16 cellular contexts compared by ENCODE assay signal in the genomic region with DNA sequence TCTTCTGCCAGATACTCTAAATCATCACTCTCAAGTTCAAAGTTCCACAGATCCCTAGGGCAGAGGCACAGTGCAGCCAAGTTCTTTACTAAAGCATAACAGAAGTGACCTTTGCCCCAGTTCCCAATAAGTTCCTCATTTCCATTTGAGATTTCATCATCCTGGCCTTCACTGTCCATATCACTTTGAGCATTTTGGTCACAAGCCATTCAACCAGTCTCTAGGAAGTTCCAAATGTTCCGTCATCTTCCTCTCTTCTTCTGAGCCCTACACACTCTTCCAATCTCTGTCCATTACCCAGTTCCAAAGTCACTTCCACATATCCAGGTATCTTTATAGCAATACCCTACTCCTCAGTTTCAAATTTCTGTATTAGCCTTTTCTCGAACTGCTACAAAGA.
DNase-seq lines count a peak whose midpoint lies in the region; ATAC-seq and TF ChIP-seq lines count a peak whose summit lies in the region.
"Had no signal": no experiment of that assay in that cellular context is flagged by ENCODE, and none has a peak within 500 bp of the region (broad histone marks: within the 10 kb centered on the region; RNA-seq: fewer than 3 reads in every experiment).

No MANE protein-coding gene starts in this region.

- H4K20me1 ChIP-seq in BLaER1 treated with 17β-estradiol and CSF1 and Interleukin-3, amounts not matched to agents 10 nM and 100 nM, result peaks cover 0 to 3% (median 0%) of the 10 kb centered on the region in 11 experiments; a peak in 2 of 22 replicates

- H3K4me1 ChIP-seq in BLaER1 treated with 17β-estradiol and CSF1 and Interleukin-3, amounts not matched to agents 10 nM and 100 nM, result peaks cover 63 to 75% (median 69%) of the 10 kb centered on the region in 10 experiments
- peaks cover 0 to 5% of the 10 kb centered on the region in 2 donors for H3K4me1 ChIP-seq in naive thymus-derived CD4-positive, alpha-beta T cell (ENCODE audit: control insufficient read depth in 2 of 2, insufficient read depth in 2 of 2, low read length in 2 of 2)

- H3K9me3 ChIP-seq in BLaER1 treated with 17β-estradiol and CSF1 and Interleukin-3, amounts not matched to agents 10 nM and 100 nM (replicated peaks in 1 of 11), result peaks cover 0 to 32% (median 22%) of the 10 kb centered on the region in 11 experiments; a peak in 18 of 22 replicates
- peaks cover 0 to 8% (median 0%) of the 10 kb centered on the region in 3 experiments for H3K9me3 ChIP-seq in naive thymus-derived CD4-positive, alpha-beta T cell (ENCODE audit: control insufficient read depth in 2 of 3, low read length in 3 of 3)
- H3K9me3 ChIP-seq in CD4-positive, alpha-beta T cell (ENCODE audit: control insufficient read depth, low read length), result no peaks in the 10 kb centered on the region
- H3K9me3 ChIP-seq: thoracic aorta had no signal

- DNase-seq in NOMO-1 treated with DMSO at 0.1 percent for 48 hours (lab: John Stamatoyannopoulos, UW; ENCODE audit: unreplicated experiment) (peak; percentile 70), fibroblast of mammary gland (ENCODE audit: low read depth) (peak; percentile 66), DMS79 (lab: John Stamatoyannopoulos, UW) (no peak)
- DNase-seq in naive thymus-derived CD4-positive, alpha-beta T cell, result no peak
- no peak for DNase-seq in CD4-positive, alpha-beta T cell
- no peak for DNase-seq in effector CD8-positive, alpha-beta T cell (lab: John Stamatoyannopoulos, UW)
- DNase-seq in activated effector memory CD4-positive, alpha-beta T cell treated with Interleukin-2 at 50 U/mL for 16 hours, result no peak
- DNase-seq: activated CD8-positive, alpha-beta memory T cell treated with anti-CD3 and anti-CD28 coated beads, Interleukin-2, amount 10 ng/mL, durations not matched to agents 7 days and 5 days; amniotic stem cell; NCI-H1105; NCI-H748 treated with DMSO at 0.1 percent for 48 hours had no signal

- H3K27ac Mint-ChIP-seq in naive thymus-derived CD4-positive, alpha-beta T cell, result no peak overlapping the region
- H3K27ac Mint-ChIP-seq in CD4-positive, alpha-beta T cell, result no peak overlapping the region
- H3K27ac Mint-ChIP-seq: activated CD8-positive, alpha-beta memory T cell treated with anti-CD3 and anti-CD28 coated beads, Interleukin-2, amount 10 ng/mL, durations not matched to agents 7 days and 5 days; memory B cell; T-helper 1 cell treated with Interleukin-12 subunit alpha and Interleukin-12 subunit beta and Interleukin-4 antibody, amounts not matched to agents 30 μg/mL and 1 μg/mL, for 36 hours had no signal

- H3K36me3 Mint-ChIP-seq in naive thymus-derived CD4-positive, alpha-beta T cell, result peaks cover 0 to 15% (median 6%) of the 10 kb centered on the region in 5 donors
- H3K36me3 Mint-ChIP-seq in CD4-positive, alpha-beta T cell (ENCODE audit: low read depth), result no peaks in the 10 kb centered on the region

- peak overlapping the region in 8 of 11 experiments; percentile 10 to 60 (median 44); a peak in 11 of 22 replicates for H3K27ac ChIP-seq in BLaER1 treated with 17β-estradiol and CSF1 and Interleukin-3, amounts not matched to agents 10 nM and 100 nM
- H3K27ac ChIP-seq in naive thymus-derived CD4-positive, alpha-beta T cell (ENCODE audit: low read depth, low read length), result no peak overlapping the region
- H3K27ac ChIP-seq in CD4-positive, alpha-beta T cell (ENCODE audit: low read depth, low read length), result no peak overlapping the region
- H3K27ac ChIP-seq: thoracic aorta had no signal

- H3K9me3 Mint-ChIP-seq in naive thymus-derived CD4-positive, alpha-beta T cell, result peaks cover 0 to 11% (median 2%) of the 10 kb centered on the region in 11 donors
- peaks cover 2% of the 10 kb centered on the region for H3K9me3 Mint-ChIP-seq in CD4-positive, alpha-beta T cell
- H3K9me3 Mint-ChIP-seq: T-helper 1 cell treated with Interleukin-12 subunit alpha and Interleukin-12 subunit beta and Interleukin-4 antibody, amounts not matched to agents 30 μg/mL and 1 μg/mL, for 36 hours had no signal

- intact Hi-C loops in naive thymus-derived CD4-positive, alpha-beta T cell (cut with micrococcal nuclease), result no loop called here
- intact Hi-C loops in CD4-positive, alpha-beta T cell (cut with DNase I, micrococcal nuclease), result no loop called here

- peaks cover 0 to 2% (median 0%) of the 10 kb centered on the region in 5 donors for H3K27me3 Mint-ChIP-seq in naive thymus-derived CD4-positive, alpha-beta T cell
- no peaks in the 10 kb centered on the region for H3K27me3 Mint-ChIP-seq in CD4-positive, alpha-beta T cell
- H3K27me3 Mint-ChIP-seq: activated CD8-positive, alpha-beta memory T cell treated with anti-CD3 and anti-CD28 coated beads, Interleukin-2, amount 10 ng/mL, durations not matched to agents 7 days and 5 days; memory B cell had no signal

- H3K27me3 ChIP-seq in BLaER1 treated with 17β-estradiol and CSF1 and Interleukin-3, amounts not matched to agents 10 nM and 100 nM, result 0 out of 22 replicates have a peak, but pooled peaks cover 0 to 5% (median 0%) of the 10 kb centered on the region in 11 experiments
- H3K27me3 ChIP-seq in naive thymus-derived CD4-positive, alpha-beta T cell (ENCODE audit: control insufficient read depth in 2 of 2, insufficient read depth in 2 of 2, low read length in 2 of 2), result no peaks in the 10 kb centered on the region
- H3K27me3 ChIP-seq in CD4-positive, alpha-beta T cell (ENCODE audit: control insufficient read depth, insufficient read depth, low read length), result no peaks in the 10 kb centered on the region

- H3K9ac ChIP-seq in BLaER1 treated with 17β-estradiol and CSF1 and Interleukin-3, amounts not matched to agents 10 nM and 100 nM, result no peak overlapping the region

- POLR2A ChIA-PET in naive thymus-derived CD4-positive, alpha-beta T cell (lab: Charles Lee), result interaction anchor here (0.6 kb wide), 1 partner anchor 46 kb away, joined by 4 read pairs; no protein-coding TSS in a partner anchor
- POLR2A ChIA-PET in CD4-positive, alpha-beta T cell (lab: Charles Lee), result no interaction called here

- peak; percentile 51 for ATAC-seq in naive thymus-derived CD4-positive, alpha-beta T cell
- ATAC-seq in CD4-positive, alpha-beta T cell (ENCODE audit: poor library complexity), result no peak
- ATAC-seq: activated CD4-positive, CD25-positive, alpha-beta regulatory T cell treated with anti-CD3 and anti-CD28 coated beads, Interleukin-2, amount 50 U/mL, for 24 hours; activated CD8-positive, alpha-beta memory T cell treated with anti-CD3 and anti-CD28 coated beads, Interleukin-2, amount 10 ng/mL, durations not matched to agents 7 days and 5 days had no signal

- no peak overlapping the region for H3K4me3 ChIP-seq in BLaER1 treated with 17β-estradiol and CSF1 and Interleukin-3, amounts not matched to agents 10 nM and 100 nM
- no peak overlapping the region for H3K4me3 ChIP-seq in fibroblast of mammary gland (ENCODE audit: control insufficient read depth, low read depth, low read length)
- H3K4me3 ChIP-seq in naive thymus-derived CD4-positive, alpha-beta T cell (ENCODE audit: low read length), result no peak overlapping the region
- H3K4me3 ChIP-seq: thoracic aorta had no signal

- H3K4me3 Mint-ChIP-seq in naive thymus-derived CD4-positive, alpha-beta T cell, result no peak overlapping the region
- no peak overlapping the region for H3K4me3 Mint-ChIP-seq in CD4-positive, alpha-beta T cell
- H3K4me3 Mint-ChIP-seq: activated CD8-positive, alpha-beta memory T cell treated with anti-CD3 and anti-CD28 coated beads, Interleukin-2, amount 10 ng/mL, durations not matched to agents 7 days and 5 days; memory B cell; T-helper 1 cell treated with Interleukin-12 subunit alpha and Interleukin-12 subunit beta and Interleukin-4 antibody, amounts not matched to agents 30 μg/mL and 1 μg/mL, for 36 hours had no signal

- H3K4me1 Mint-ChIP-seq in naive thymus-derived CD4-positive, alpha-beta T cell, result peaks cover 2 to 13% (median 10%) of the 10 kb centered on the region in 7 donors
- peaks cover 10% of the 10 kb centered on the region for H3K4me1 Mint-ChIP-seq in CD4-positive, alpha-beta T cell (ENCODE audit: low read depth)

- CTCF ChIA-PET in naive thymus-derived CD4-positive, alpha-beta T cell (lab: Charles Lee), result no interaction called here
- CTCF ChIA-PET in CD4-positive, alpha-beta T cell (lab: Charles Lee), result no interaction called here

- peaks cover 0 to 3% (median 0%) of the 10 kb centered on the region in 11 experiments; a peak in 1 of 22 replicates for H3K36me3 ChIP-seq in BLaER1 treated with 17β-estradiol and CSF1 and Interleukin-3, amounts not matched to agents 10 nM and 100 nM
- H3K36me3 ChIP-seq in naive thymus-derived CD4-positive, alpha-beta T cell (ENCODE audit: control insufficient read depth in 2 of 3, insufficient read depth in 3 of 3, low read length in 3 of 3), result no peaks in the 10 kb centered on the region

- TF ChIP-seq CTCF in fibroblast of mammary gland (conservative IDR thresholded peaks at IDR 0.05; ENCODE audit: control insufficient read depth, insufficient read depth, low read depth, low read length), result no peak
- TF ChIP-seq CTCF in CD4-positive, alpha-beta T cell (IDR thresholded peaks at IDR 0.05), result no peak

- peak overlapping the region; percentile 36 to 95 (median 66); a peak in 18 of 22 replicates for H3K4me2 ChIP-seq in BLaER1 treated with 17β-estradiol and CSF1 and Interleukin-3, amounts not matched to agents 10 nM and 100 nM

Comparison
In these comparisons a context has a peak if more than half of its experiments do, and no peak if none do; other contexts are left out.
1. H3K27ac ChIP-seq: peak in BLaER1 treated with 17β-estradiol and CSF1 and Interleukin-3, amounts not matched to agents 10 nM and 100 nM (8 of 11); none in naive thymus-derived CD4-positive, alpha-beta T cell (single experiment) and CD4-positive, alpha-beta T cell (single experiment).
2. DNase-seq: peak in NOMO-1 treated with DMSO at 0.1 percent for 48 hours (single experiment) and fibroblast of mammary gland (single experiment); none in naive thymus-derived CD4-positive, alpha-beta T cell (0 of 9), CD4-positive, alpha-beta T cell (0 of 10), DMS79 (single experiment), effector CD8-positive, alpha-beta T cell (single experiment) and activated effector memory CD4-positive, alpha-beta T cell treated with Interleukin-2 at 50 U/mL for 16 hours (single experiment).